Comparison of ENCODE assay signal across 1 cellular context in the genomic region with DNA sequence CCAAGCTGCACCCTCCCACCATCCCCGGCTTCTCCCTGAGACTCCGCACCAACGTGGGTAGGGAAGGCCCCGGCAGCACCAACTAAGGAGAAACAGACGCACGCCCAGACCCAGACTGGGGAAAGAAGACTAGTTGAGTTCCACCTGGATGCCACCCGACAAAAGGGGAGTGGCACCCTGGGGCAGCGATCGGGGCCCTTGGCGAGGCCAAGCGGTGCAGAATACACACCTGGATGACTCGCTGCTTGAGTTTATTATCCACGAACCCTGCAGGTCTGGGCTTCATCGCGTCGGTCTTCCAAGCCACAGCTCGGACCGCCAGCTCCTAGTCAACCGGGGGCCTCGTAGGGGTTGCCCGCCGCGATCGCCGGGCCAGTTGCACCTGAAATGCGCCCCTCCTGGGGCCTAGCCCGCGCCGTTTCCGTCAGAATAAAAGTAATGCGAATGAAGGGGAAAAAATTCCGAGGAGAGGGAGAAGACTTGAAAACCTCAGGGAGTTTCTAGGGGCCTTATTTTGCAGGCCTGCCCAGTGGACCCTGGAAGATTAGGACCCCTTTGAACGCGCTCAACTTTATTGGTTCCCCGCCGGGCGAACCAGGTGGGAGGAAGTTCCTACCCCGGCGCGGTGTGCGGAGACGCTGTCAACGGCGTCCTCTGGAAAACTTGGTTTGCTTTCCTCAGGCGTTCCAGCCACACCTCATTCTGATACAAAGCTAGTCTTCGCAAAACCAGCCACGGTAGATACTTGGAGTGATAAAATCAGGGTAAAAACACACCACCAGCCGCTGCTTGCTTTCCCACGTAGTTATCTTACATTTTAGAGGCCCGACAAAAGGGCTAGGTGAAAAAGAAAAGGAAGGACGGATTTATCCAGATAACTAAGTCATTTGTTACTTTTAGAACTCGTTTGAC.
A peak's percentile ranks its signal among the peaks of the same experiment; 100 is the strongest.
TF ChIP-seq lines count a peak whose summit lies in the region.

NVL (minus strand) TSS at position 331 of the 912 bp plus-strand sequence; CDS start at position 286, 45 bp downstream.

TF ChIP-seq in GM12878, 131 proteins besides CTCF, POLR2A, EP300 and RAD21 (continued from another document and continues in another):
- TF ChIP-seq, protein P1, sequence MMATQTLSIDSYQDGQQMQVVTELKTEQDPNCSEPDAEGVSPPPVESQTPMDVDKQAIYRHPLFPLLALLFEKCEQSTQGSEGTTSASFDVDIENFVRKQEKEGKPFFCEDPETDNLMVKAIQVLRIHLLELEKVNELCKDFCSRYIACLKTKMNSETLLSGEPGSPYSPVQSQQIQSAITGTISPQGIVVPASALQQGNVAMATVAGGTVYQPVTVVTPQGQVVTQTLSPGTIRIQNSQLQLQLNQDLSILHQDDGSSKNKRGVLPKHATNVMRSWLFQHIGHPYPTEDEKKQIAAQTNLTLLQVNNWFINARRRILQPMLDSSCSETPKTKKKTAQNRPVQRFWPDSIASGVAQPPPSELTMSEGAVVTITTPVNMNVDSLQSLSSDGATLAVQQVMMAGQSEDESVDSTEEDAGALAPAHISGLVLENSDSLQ (IDR thresholded peaks at IDR 0.05): 0 out of 2 replicates have a peak, but pooled peaks have one; percentile 17
- TF ChIP-seq IKZF2 (IDR thresholded peaks at IDR 0.05) (peak; percentile 49 to 61; a peak in 1 of 4 replicates), NBN (IDR thresholded peaks at IDR 0.05) (peak; percentile 93), EZH2 (IDR thresholded peaks at IDR 0.05; ENCODE audit: borderline replicate concordance, control insufficient read depth, low read depth, low read length) (no peak), CEBPB (IDR thresholded peaks at IDR 0.05; ENCODE audit: borderline replicate concordance in 1 of 2, low read depth in 2 of 2, low read length in 2 of 2) (no peak), RFX5 (IDR thresholded peaks at IDR 0.05; ENCODE audit: low read depth, low read length) (no peak), ZBTB11 (CRISPR knock-in tag; IDR thresholded peaks at IDR 0.05) (peak; percentile 83), RAD51 (IDR thresholded peaks at IDR 0.05) (no peak), POLR2AphosphoS2 (IDR thresholded peaks at IDR 0.05; ENCODE audit: low read depth, low read length) (peak; percentile 52; the same call in 1 of the 2 replicates), ASH2L (IDR thresholded peaks at IDR 0.05; ENCODE audit: borderline replicate concordance, low read depth) (no peak), CBX5 (IDR thresholded peaks at IDR 0.05; ENCODE audit: low read depth) (no peak), SP1 (IDR thresholded peaks at IDR 0.05; ENCODE audit: low read depth, low read length) (peak; percentile 67), HCFC1 (IDR thresholded peaks at IDR 0.05; ENCODE audit: low read length) (peak; percentile 76), TCF12 (IDR thresholded peaks at IDR 0.05; ENCODE audit: low read depth, low read length) (0 out of 2 replicates have a peak, but pooled peaks have one; percentile 9), STAT3 (IDR thresholded peaks at IDR 0.05; ENCODE audit: low read depth, low read length) (no peak), ZNF384 (IDR thresholded peaks at IDR 0.05; ENCODE audit: borderline replicate concordance, low read depth, low read length) (no peak), REST (IDR thresholded peaks at IDR 0.05; ENCODE audit: low read depth, low read length) (no peak), NKRF (conservative IDR thresholded peaks at IDR 0.05) (peak; percentile 83), CBFB (IDR thresholded peaks at IDR 0.05; ENCODE audit: low read depth) (peak; percentile 96), KAT2A (conservative IDR thresholded peaks at IDR 0.05; ENCODE audit: control insufficient read depth, low read depth, low read length) (no peak), SMARCA5 (IDR thresholded peaks at IDR 0.05) (0 out of 2 replicates have a peak, but pooled peaks have one; percentile 21), TCF7 (IDR thresholded peaks at IDR 0.05; ENCODE audit: borderline replicate concordance) (no peak), NFIC (IDR thresholded peaks at IDR 0.05; ENCODE audit: low read depth, low read length) (no peak), EED (IDR thresholded peaks at IDR 0.05; ENCODE audit: low read depth) (peak; percentile 67; the same call in 1 of the 2 replicates), CHD1 (IDR thresholded peaks at IDR 0.05; ENCODE audit: low read depth, low read length) (no peak), DPF2 (IDR thresholded peaks at IDR 0.05) (no peak), NRF1 (conservative IDR thresholded peaks at IDR 0.05; ENCODE audit: low read depth, low read length) (no peak), NFXL1 (IDR thresholded peaks at IDR 0.05; ENCODE audit: borderline replicate concordance) (no peak), TBL1XR1 (IDR thresholded peaks at IDR 0.05; ENCODE audit: low read depth, low read length) (0 out of 2 replicates have a peak, but pooled peaks have one; percentile 16), YBX1 (IDR thresholded peaks at IDR 0.05) (no peak)
- TF ChIP-seq, protein P2, sequence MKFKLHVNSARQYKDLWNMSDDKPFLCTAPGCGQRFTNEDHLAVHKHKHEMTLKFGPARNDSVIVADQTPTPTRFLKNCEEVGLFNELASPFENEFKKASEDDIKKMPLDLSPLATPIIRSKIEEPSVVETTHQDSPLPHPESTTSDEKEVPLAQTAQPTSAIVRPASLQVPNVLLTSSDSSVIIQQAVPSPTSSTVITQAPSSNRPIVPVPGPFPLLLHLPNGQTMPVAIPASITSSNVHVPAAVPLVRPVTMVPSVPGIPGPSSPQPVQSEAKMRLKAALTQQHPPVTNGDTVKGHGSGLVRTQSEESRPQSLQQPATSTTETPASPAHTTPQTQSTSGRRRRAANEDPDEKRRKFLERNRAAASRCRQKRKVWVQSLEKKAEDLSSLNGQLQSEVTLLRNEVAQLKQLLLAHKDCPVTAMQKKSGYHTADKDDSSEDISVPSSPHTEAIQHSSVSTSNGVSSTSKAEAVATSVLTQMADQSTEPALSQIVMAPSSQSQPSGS (IDR thresholded peaks at IDR 0.05; ENCODE audit: low read length): no peak
- TF ChIP-seq, protein P3, sequence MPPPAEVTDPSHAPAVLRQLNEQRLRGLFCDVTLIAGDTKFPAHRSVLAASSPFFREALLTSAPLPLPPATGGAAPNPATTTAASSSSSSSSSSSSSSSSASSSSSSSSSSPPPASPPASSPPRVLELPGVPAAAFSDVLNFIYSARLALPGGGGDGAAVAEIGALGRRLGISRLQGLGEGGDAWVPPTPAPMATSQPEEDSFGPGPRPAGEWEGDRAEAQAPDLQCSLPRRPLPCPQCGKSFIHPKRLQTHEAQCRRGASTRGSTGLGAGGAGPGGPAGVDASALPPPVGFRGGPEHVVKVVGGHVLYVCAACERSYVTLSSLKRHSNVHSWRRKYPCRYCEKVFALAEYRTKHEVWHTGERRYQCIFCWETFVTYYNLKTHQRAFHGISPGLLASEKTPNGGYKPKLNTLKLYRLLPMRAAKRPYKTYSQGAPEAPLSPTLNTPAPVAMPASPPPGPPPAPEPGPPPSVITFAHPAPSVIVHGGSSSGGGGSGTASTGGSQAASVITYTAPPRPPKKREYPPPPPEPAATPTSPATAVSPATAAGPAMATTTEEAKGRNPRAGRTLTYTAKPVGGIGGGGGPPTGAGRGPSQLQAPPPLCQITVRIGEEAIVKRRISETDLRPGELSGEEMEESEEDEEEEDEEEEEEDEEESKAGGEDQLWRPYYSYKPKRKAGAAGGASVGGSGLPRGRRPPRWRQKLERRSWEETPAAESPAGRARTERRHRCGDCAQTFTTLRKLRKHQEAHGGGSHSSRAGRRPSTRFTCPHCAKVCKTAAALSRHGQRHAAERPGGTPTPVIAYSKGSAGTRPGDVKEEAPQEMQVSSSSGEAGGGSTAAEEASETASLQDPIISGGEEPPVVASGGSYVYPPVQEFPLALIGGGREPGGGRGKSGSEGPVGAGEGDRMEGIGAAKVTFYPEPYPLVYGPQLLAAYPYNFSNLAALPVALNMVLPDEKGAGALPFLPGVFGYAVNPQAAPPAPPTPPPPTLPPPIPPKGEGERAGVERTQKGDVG (CRISPR knock-in tag; IDR thresholded peaks at IDR 0.05): no peak
- TF ChIP-seq, protein P4, sequence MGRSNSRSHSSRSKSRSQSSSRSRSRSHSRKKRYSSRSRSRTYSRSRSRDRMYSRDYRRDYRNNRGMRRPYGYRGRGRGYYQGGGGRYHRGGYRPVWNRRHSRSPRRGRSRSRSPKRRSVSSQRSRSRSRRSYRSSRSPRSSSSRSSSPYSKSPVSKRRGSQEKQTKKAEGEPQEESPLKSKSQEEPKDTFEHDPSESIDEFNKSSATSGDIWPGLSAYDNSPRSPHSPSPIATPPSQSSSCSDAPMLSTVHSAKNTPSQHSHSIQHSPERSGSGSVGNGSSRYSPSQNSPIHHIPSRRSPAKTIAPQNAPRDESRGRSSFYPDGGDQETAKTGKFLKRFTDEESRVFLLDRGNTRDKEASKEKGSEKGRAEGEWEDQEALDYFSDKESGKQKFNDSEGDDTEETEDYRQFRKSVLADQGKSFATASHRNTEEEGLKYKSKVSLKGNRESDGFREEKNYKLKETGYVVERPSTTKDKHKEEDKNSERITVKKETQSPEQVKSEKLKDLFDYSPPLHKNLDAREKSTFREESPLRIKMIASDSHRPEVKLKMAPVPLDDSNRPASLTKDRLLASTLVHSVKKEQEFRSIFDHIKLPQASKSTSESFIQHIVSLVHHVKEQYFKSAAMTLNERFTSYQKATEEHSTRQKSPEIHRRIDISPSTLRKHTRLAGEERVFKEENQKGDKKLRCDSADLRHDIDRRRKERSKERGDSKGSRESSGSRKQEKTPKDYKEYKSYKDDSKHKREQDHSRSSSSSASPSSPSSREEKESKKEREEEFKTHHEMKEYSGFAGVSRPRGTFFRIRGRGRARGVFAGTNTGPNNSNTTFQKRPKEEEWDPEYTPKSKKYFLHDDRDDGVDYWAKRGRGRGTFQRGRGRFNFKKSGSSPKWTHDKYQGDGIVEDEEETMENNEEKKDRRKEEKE (IDR thresholded peaks at IDR 0.05): no peak
